ENCODE assay signal across 8 cellular contexts in the genomic region with DNA sequence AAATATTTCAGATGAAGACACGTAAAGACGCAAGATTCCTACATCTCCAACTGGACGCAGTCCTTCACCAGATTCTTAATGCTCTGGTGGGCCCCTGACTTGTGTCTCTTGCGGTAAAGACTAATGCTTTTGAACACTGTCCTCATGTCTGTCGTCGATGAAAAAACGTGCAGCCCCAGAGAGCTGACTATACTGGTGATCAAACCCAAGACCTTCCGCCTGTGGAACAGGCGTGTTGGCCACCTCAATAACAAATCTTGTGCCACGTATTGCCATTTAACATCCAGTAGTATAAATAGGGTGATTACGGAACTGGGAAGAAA. TPM values are rescaled to one million over a fixed set of nuclear protein-coding genes. Genes with fewer than 3 reads are reported as not detected.
A peak's percentile ranks its signal among the peaks of the same experiment; 100 is the strongest.
DNase-seq lines count a peak whose midpoint lies in the region; ATAC-seq, FAIRE-seq and TF ChIP-seq lines count a peak whose summit lies in the region.

No MANE protein-coding gene starts in this region.

- peaks cover 6% of the 10 kb centered on the region for H3K4me1 ChIP-seq in neuron (ENCODE audit: insufficient read depth, low read length)

- no peaks in the 10 kb centered on the region for H3K36me3 ChIP-seq in neuron (ENCODE audit: insufficient read depth, low read length)

- no peak for FAIRE-seq in HTR-8/SVneo (lab: Jason Lieb, UNC)

- DNase-seq in AG04450 (ENCODE audit: low read depth, low spot score) (no peak), NCI-H82 treated with DMSO at 0.1 percent for 48 hours (lab: John Stamatoyannopoulos, UW; ENCODE audit: unreplicated experiment) (peak; percentile 61), coronary artery (ENCODE audit: low spot score) (no peak), AG08395 (ENCODE audit: low spot score) (no peak), NCI-H1417 treated with DMSO at 0.1 percent for 48 hours (lab: John Stamatoyannopoulos, UW) (no peak), HTR-8/SVneo (ENCODE audit: insufficient read length, low spot score) (no peak)

- H2AFZ ChIP-seq in neuron (ENCODE audit: low read depth, low read length) = peak overlapping the region; percentile 24

- TF ChIP-seq CTCF in AG04450 (IDR thresholded peaks at IDR 0.05; ENCODE audit: low read depth, low read length) (no peak), coronary artery (IDR thresholded peaks at IDR 0.05) (no peak)

- CTCF ChIA-PET in AG04450 (lab: Charles Lee) = interaction anchor here (0.5 to 1.0 kb wide), 2 partner anchors 20 to 149 kb away, joined by 3 read pairs; no protein-coding TSS in a partner anchor

- POLR2A ChIA-PET in AG04450 (lab: Yijun Ruan, JAX) = interaction anchor here (1.1 to 1.5 kb wide), 3 partner anchors 9 to 59 kb away, joined by 3 to 12 read pairs (median 4); a partner anchor contains a TSS

- peak; percentile 7 for ATAC-seq in GM19328 (IDR thresholded peaks at IDR 0.05; ENCODE audit: unreplicated experiment)

- peak overlapping the region; percentile 41 for H3K4me3 ChIP-seq in AG04450 (ENCODE audit: low read depth, low read length)
- peak overlapping the region; percentile 62 for H3K4me3 ChIP-seq in coronary artery
- H3K4me3 ChIP-seq in neuron (ENCODE audit: low read length) = peak overlapping the region; percentile 88

- peak overlapping the region; percentile 87 for H3K27ac ChIP-seq in AG04450 (ENCODE audit: low read depth, low read length)
- H3K27ac ChIP-seq in coronary artery = peak overlapping the region; percentile 53 to 68

- no peaks in the 10 kb centered on the region for H3K9me3 ChIP-seq in AG04450 (ENCODE audit: control insufficient read depth, insufficient read depth, low read length)
- no peaks in the 10 kb centered on the region for H3K9me3 ChIP-seq in neuron (ENCODE audit: low read length)

- H3K27me3 ChIP-seq in AG04450 (ENCODE audit: control insufficient read depth, insufficient read depth, low read length) (no peaks in the 10 kb centered on the region), neuron (ENCODE audit: insufficient read depth, low read length) (no peaks in the 10 kb centered on the region)

RNA-seq across cellular contexts. Expression of a gene that starts 45.5 kb away (rescaled TPM):
- polyA plus RNA-seq in AG04450 (2011; rRNA removed) = not detected in 2 replicates
- polyA minus RNA-seq in AG04450 (2011; rRNA and poly(A)+ RNA removed) = not detected in 2 replicates

RNA-seq across cellular contexts. Expression of a gene that starts 53.5 kb away (rescaled TPM):
- not detected in 2 replicates for polyA plus RNA-seq in AG04450 (2011; rRNA removed)
- polyA minus RNA-seq in AG04450 (2011; rRNA and poly(A)+ RNA removed) = not detected in 2 replicates

RNA-seq across cellular contexts. Expression of a gene that starts 58.7 kb away (rescaled TPM):
- 28.4 and 30.4 TPM in 2 replicates for polyA plus RNA-seq in AG04450 (2011; rRNA removed)
- 28.4 and 35.0 TPM in 2 replicates for polyA minus RNA-seq in AG04450 (2011; rRNA and poly(A)+ RNA removed)
